ENCODE assay signal across 24 cellular contexts in genomic region chr2:159009940-159010339, GRCh38. TPM values are rescaled to one million over a fixed set of nuclear protein-coding genes. Genes with fewer than 3 reads are reported as not detected.
A peak's percentile ranks its signal among the peaks of the same experiment; 100 is the strongest.
DNase-seq lines count a peak whose midpoint lies in the region; ATAC-seq, FAIRE-seq and TF ChIP-seq lines count a peak whose summit lies in the region.
"Had no signal": no experiment of that assay in that cellular context is flagged by ENCODE, and none has a peak within 500 bp of the region (broad histone marks: within the 10 kb centered on the region; RNA-seq: fewer than 3 reads in every experiment).

No MANE protein-coding gene starts in this region.

- H3K4me3 ChIP-seq in ascending aorta (no peak overlapping the region), keratinocyte (ENCODE audit: control insufficient read depth in 2 of 3, extremely low read depth in 1 of 3, insufficient read depth in 2 of 3, low read depth in 1 of 3, low read length in 3 of 3) (no peak overlapping the region)
- H3K4me3 ChIP-seq: tibial nerve had no signal

- intact Hi-C loops in ascending aorta (cut with DNase I): loop anchor here (2.0 to 10.0 kb wide), 2 partner anchors 41 to 105 kb away; partner anchors contain the start of gene TANC1

- H3K4me2 ChIP-seq in keratinocyte (ENCODE audit: control insufficient read depth, extremely low read depth, insufficient read depth, low read depth, low read length): peak overlapping the region; percentile 45

- ATAC-seq in activated T-cell treated with anti-CD3 and anti-CD28 coated beads, Interleukin-2, amount 50 U/mL, for 4 hours: no peak
- ATAC-seq: esophagus mucosa; natural killer cell treated with Interleukin-12 subunit alpha and Interleukin-12 subunit beta and Interleukin-15 and Interleukin-18, amount 100 ng/mL, for 72 hours; stimulated activated naive CD8-positive, alpha-beta T cell treated with anti-CD3 and anti-CD28 coated beads, Interleukin-15, Interleukin-2, amounts not matched to agents 100 U/mL and 50 U/mL, for 24 hours had no signal

- H3K9me3 Mint-ChIP-seq in activated T-cell treated with anti-CD3 and anti-CD28 coated beads, Interleukin-2, amount 50 U/mL, for 24 hours: peaks cover 10% of the 10 kb centered on the region
- H3K9me3 Mint-ChIP-seq in activated T-cell treated with anti-CD3 and anti-CD28 coated beads, Interleukin-2, amount 50 U/mL, for 4 hours: peaks cover 11% of the 10 kb centered on the region
- peaks cover 15% of the 10 kb centered on the region for H3K9me3 Mint-ChIP-seq in type B pancreatic cell

- no peak overlapping the region for H2AFZ ChIP-seq in keratinocyte (ENCODE audit: control insufficient read depth, low read length)

- no peak overlapping the region for H3K4me3 Mint-ChIP-seq in activated T-cell treated with anti-CD3 and anti-CD28 coated beads, Interleukin-2, amount 50 U/mL, for 24 hours
- H3K4me3 Mint-ChIP-seq in activated T-cell treated with anti-CD3 and anti-CD28 coated beads, Interleukin-2, amount 50 U/mL, for 4 hours: no peak overlapping the region
- H3K4me3 Mint-ChIP-seq in type B pancreatic cell: peak overlapping the region; percentile 5
- H3K4me3 Mint-ChIP-seq: natural killer cell treated with Interleukin-12 subunit alpha and Interleukin-12 subunit beta and Interleukin-15 and Interleukin-18, amount 100 ng/mL, for 72 hours; T-helper 1 cell treated with Interleukin-12 subunit alpha and Interleukin-12 subunit beta and Interleukin-4 antibody, amounts not matched to agents 30 μg/mL and 1 μg/mL, for 36 hours had no signal

- peak overlapping the region; percentile 27 for H3K27ac Mint-ChIP-seq in activated T-cell treated with anti-CD3 and anti-CD28 coated beads, Interleukin-2, amount 50 U/mL, for 24 hours
- H3K27ac Mint-ChIP-seq in type B pancreatic cell: no peak overlapping the region
- H3K27ac Mint-ChIP-seq: natural killer cell treated with Interleukin-12 subunit alpha and Interleukin-12 subunit beta and Interleukin-15 and Interleukin-18, amount 100 ng/mL, for 72 hours; progenitor cell of endocrine pancreas; T-helper 1 cell treated with Interleukin-12 subunit alpha and Interleukin-12 subunit beta and Interleukin-4 antibody, amounts not matched to agents 30 μg/mL and 1 μg/mL, for 36 hours had no signal

- no peaks in the 10 kb centered on the region for H3K36me3 ChIP-seq in ascending aorta
- peaks cover 4 to 5% of the 10 kb centered on the region in 2 experiments for H3K36me3 ChIP-seq in keratinocyte (ENCODE audit: control insufficient read depth in 2 of 2, extremely low read depth in 1 of 2, insufficient read depth in 2 of 2, low read length in 2 of 2)
- H3K36me3 ChIP-seq: WERI-Rb-1 had no signal

- H3K27me3 ChIP-seq in ascending aorta: no peaks in the 10 kb centered on the region
- H3K27me3 ChIP-seq in keratinocyte (ENCODE audit: control insufficient read depth, extremely low read depth, insufficient read depth, low read length): no peaks in the 10 kb centered on the region
- H3K27me3 ChIP-seq: tibial nerve had no signal

- H3K4me1 Mint-ChIP-seq in activated T-cell treated with anti-CD3 and anti-CD28 coated beads, Interleukin-2, amount 50 U/mL, for 24 hours (ENCODE audit: low read depth): peaks cover 10% of the 10 kb centered on the region
- H3K4me1 Mint-ChIP-seq in activated T-cell treated with anti-CD3 and anti-CD28 coated beads, Interleukin-2, amount 50 U/mL, for 4 hours (ENCODE audit: low read depth): peaks cover 2% of the 10 kb centered on the region
- peaks cover 20% of the 10 kb centered on the region for H3K4me1 Mint-ChIP-seq in type B pancreatic cell (ENCODE audit: unreplicated experiment)

- dilution Hi-C loops in keratinocyte (cut with MboI; ENCODE audit: extremely low pct_ligation_motif_present, low sequenced_read_pairs): no loop called here

- peaks cover 0 to 25% of the 10 kb centered on the region in 2 donors for H3K4me1 ChIP-seq in ascending aorta
- H3K4me1 ChIP-seq in keratinocyte (ENCODE audit: control insufficient read depth, extremely low read depth, insufficient read depth, low read length): peaks cover 18% of the 10 kb centered on the region

- H3K9me3 ChIP-seq in ascending aorta (no peaks in the 10 kb centered on the region), keratinocyte (ENCODE audit: control insufficient read depth, low read depth, low read length) (peaks cover 3% of the 10 kb centered on the region)
- H3K9me3 ChIP-seq: tibial nerve had no signal

- no peak for TF ChIP-seq CTCF in ascending aorta (IDR thresholded peaks at IDR 0.05)
- no peak for TF ChIP-seq CTCF in keratinocyte (optimal IDR thresholded peaks at IDR 0.05 in 1 of 3, IDR thresholded peaks at IDR 0.05 in 1 of 3, conservative IDR thresholded peaks at IDR 0.05 in 1 of 3; ENCODE audit: extremely low read depth in 1 of 3, insufficient read depth in 2 of 3, low read length in 3 of 3)
- TF ChIP-seq CTCF in type B pancreatic cell (conservative IDR thresholded peaks at IDR 0.05): no peak

- no peaks in the 10 kb centered on the region for H3K9me1 ChIP-seq in keratinocyte (ENCODE audit: control insufficient read depth, extremely low read depth, insufficient read depth, low read length)

- no peaks in the 10 kb centered on the region for H3K36me3 Mint-ChIP-seq in activated T-cell treated with anti-CD3 and anti-CD28 coated beads, Interleukin-2, amount 50 U/mL, for 24 hours (ENCODE audit: low read depth)
- H3K36me3 Mint-ChIP-seq in activated T-cell treated with anti-CD3 and anti-CD28 coated beads, Interleukin-2, amount 50 U/mL, for 4 hours (ENCODE audit: insufficient read depth): no peaks in the 10 kb centered on the region
- H3K36me3 Mint-ChIP-seq in type B pancreatic cell: peaks cover 61% of the 10 kb centered on the region

- peak overlapping the region; percentile 28 for H3K9ac ChIP-seq in keratinocyte (ENCODE audit: control insufficient read depth, extremely low read depth, insufficient read depth, low read length)

- peaks cover 78% of the 10 kb centered on the region for H3K79me2 ChIP-seq in keratinocyte (ENCODE audit: control insufficient read depth, insufficient read depth, low read length)

- no peak for DNase-seq in activated T-cell treated with anti-CD3 and anti-CD28 coated beads, Interleukin-2, amount 50 U/mL, for 24 hours
- no peak for DNase-seq in activated T-cell treated with anti-CD3 and anti-CD28 coated beads, Interleukin-2, amount 50 U/mL, for 4 hours
- DNase-seq in ascending aorta (ENCODE audit: low spot score in 2 of 2) (no peak), keratinocyte (ENCODE audit: low read depth, low spot score) (no peak), type B pancreatic cell (ENCODE audit: extremely low spot score, unreplicated experiment) (no peak), OCI-M1 (lab: John Stamatoyannopoulos, UW) (no peak)
- no peak for DNase-seq in stimulated activated naive CD4-positive, alpha-beta T cell treated with Interleukin-2 at 50 U/mL for 16 hours (lab: John Stamatoyannopoulos, UW)
- no peak for DNase-seq in stimulated activated CD4-positive, alpha-beta T cell treated with anti-CD3 and anti-CD28 coated beads, Interleukin-2, amount 100 ng/mL, for 48 hours
- DNase-seq: activated gamma-delta T cell; caudate nucleus; NCI-H1436 treated with DMSO at 0.1 percent for 48 hours; NCI-H2171; stimulated activated CD4-positive, alpha-beta T cell treated with anti-CD3 and anti-CD28 coated beads, Interleukin-2, amount 100 ng/mL, for 24 hours; stimulated activated naive CD8-positive, alpha-beta T cell treated with anti-CD3 and anti-CD28 coated beads, Interleukin-15, Interleukin-2, amounts not matched to agents 100 U/mL and 50 U/mL, for 24 hours had no signal

- H4K20me1 ChIP-seq in keratinocyte (ENCODE audit: control insufficient read depth, extremely low read depth, insufficient read depth, low read length): peaks cover 6% of the 10 kb centered on the region

- H3K27me3 Mint-ChIP-seq in activated T-cell treated with anti-CD3 and anti-CD28 coated beads, Interleukin-2, amount 50 U/mL, for 24 hours: peaks cover 2% of the 10 kb centered on the region
- peaks cover 5% of the 10 kb centered on the region for H3K27me3 Mint-ChIP-seq in activated T-cell treated with anti-CD3 and anti-CD28 coated beads, Interleukin-2, amount 50 U/mL, for 4 hours (ENCODE audit: low read depth)
- H3K27me3 Mint-ChIP-seq in type B pancreatic cell: no peaks in the 10 kb centered on the region
- H3K27me3 Mint-ChIP-seq: progenitor cell of endocrine pancreas had no signal

- FAIRE-seq in keratinocyte (lab: Jason Lieb, UNC): no peak
- FAIRE-seq: D721Med had no signal

- peak overlapping the region; percentile 43 to 60 for H3K27ac ChIP-seq in ascending aorta
- H3K27ac ChIP-seq in keratinocyte (ENCODE audit: control insufficient read depth, insufficient read depth, low read length): peak overlapping the region; percentile 53
- H3K27ac ChIP-seq: 22Rv1, C4-2B, HL-60, WERI-Rb-1 had no signal

RNA-seq across cellular contexts. Expression of gene TANC1, which starts 41.5 kb away (rescaled TPM):
- total RNA-seq in activated T-cell treated with anti-CD3 and anti-CD28 coated beads, Interleukin-2, amount 50 U/mL, for 4 hours: under 1 TPM; 0.33 to 0.40 (median 0.34) TPM
- total RNA-seq in ascending aorta (45.4 TPM), type B pancreatic cell (ENCODE audit: low replicate concordance) (56.9 and 138 TPM in 2 replicates)
- polyA plus RNA-seq in keratinocyte: 30.6 to 33.5 TPM (median 32.1 TPM) in 3 replicates
- polyA plus RNA-seq in keratinocyte (2011; ENCODE audit: low read depth): 9.5 TPM
- polyA plus RNA-seq in keratinocyte (2011; cell fraction: cytosol; rRNA removed): 15.8 and 21.1 TPM in 2 replicates
- 68.8 and 75.6 TPM in 2 replicates for polyA plus RNA-seq in keratinocyte (2011; cell fraction: nucleus; rRNA removed)
- polyA plus RNA-seq in keratinocyte (2012; ENCODE audit: low replicate concordance): 17.3 and 21.0 TPM in 2 replicates
- 47.9 to 95.9 TPM (median 87.9 TPM) in 3 replicates for polyA minus RNA-seq in keratinocyte
- 38.4 TPM for polyA minus RNA-seq in keratinocyte (2011; cell fraction: cytosol; rRNA and poly(A)+ RNA removed)
- polyA minus RNA-seq in keratinocyte (2011; cell fraction: nucleus; rRNA and poly(A)+ RNA removed): 94.2 and 157 TPM in 2 replicates

Comparison
In these comparisons a context has a peak if more than half of its experiments do, and no peak if none do; other contexts are left out.
1. RNA of gene TANC1, which starts 41.5 kb away (total RNA-seq): 56.9 to 138 TPM in type B pancreatic cell and 45.4 TPM in ascending aorta (single experiment); 0.33 to 0.40 TPM in activated T-cell treated with anti-CD3 and anti-CD28 coated beads, Interleukin-2, amount 50 U/mL, for 4 hours; every median in the first group is over 10 times any median in the second.